ENCODE assay signal across 1 cellular context in genomic region chr6:2842139-2842552, GRCh38.
A peak's percentile ranks its signal among the peaks of the same experiment; 100 is the strongest.
TF ChIP-seq lines count a peak whose summit lies in the region.

No MANE protein-coding gene starts in this region.

TF ChIP-seq in K562, 482 proteins besides CTCF, POLR2A, EP300 and RAD21 (continued from another document):
- TF ChIP-seq ZNF592 (IDR thresholded peaks at IDR 0.05) = peak; percentile 76; the same call in 1 of the 2 replicates
- TF ChIP-seq TAL1 (IDR thresholded peaks at IDR 0.05) = 0 out of 2 replicates have a peak, but pooled peaks have one; percentile 16
- no peak for TF ChIP-seq HDAC2 (IDR thresholded peaks at IDR 0.05)
- TF ChIP-seq PBX2 (CRISPR knock-in tag; IDR thresholded peaks at IDR 0.05; ENCODE audit: low read depth) = no peak
- 0 out of 2 replicates have a peak, but pooled peaks have one; percentile 19 for TF ChIP-seq PBX2 (tag; conservative IDR thresholded peaks at IDR 0.05; ENCODE audit: low read depth)
- no peak for TF ChIP-seq ZNF436 (CRISPR knock-in tag; IDR thresholded peaks at IDR 0.05)
- TF ChIP-seq HEY1 (CRISPR knock-in tag; IDR thresholded peaks at IDR 0.05; ENCODE audit: borderline replicate concordance) = peak; percentile 79; the same call in 1 of the 2 replicates
- 0 out of 2 replicates have a peak, but pooled peaks have one; percentile 2 for TF ChIP-seq SMARCA4 (IDR thresholded peaks at IDR 0.05)
- TF ChIP-seq TAF9B (IDR thresholded peaks at IDR 0.05; ENCODE audit: partially characterized antibody) = peak; percentile 8
- TF ChIP-seq CEBPG (CRISPR knock-in tag; IDR thresholded peaks at IDR 0.05) = no peak
- no peak for TF ChIP-seq CEBPG (tag; conservative IDR thresholded peaks at IDR 0.05 in 1 of 2, IDR thresholded peaks at IDR 0.05 in 1 of 2)
- no peak for TF ChIP-seq STAG1 (CRISPR knock-in tag; IDR thresholded peaks at IDR 0.05; ENCODE audit: borderline replicate concordance)
- TF ChIP-seq NFYB (IDR thresholded peaks at IDR 0.05; ENCODE audit: extremely low read depth, insufficient read length) = no peak
- TF ChIP-seq HLTF (IDR thresholded peaks at IDR 0.05) = no peak
- TF ChIP-seq ETV6 (IDR thresholded peaks at IDR 0.05; ENCODE audit: borderline replicate concordance in 1 of 2, low read depth in 2 of 2, low read length in 1 of 2) = no peak
- TF ChIP-seq ETV6 (CRISPR knock-in tag; IDR thresholded peaks at IDR 0.05; ENCODE audit: borderline replicate concordance) = no peak
- TF ChIP-seq CHCHD3 (CRISPR knock-in tag; IDR thresholded peaks at IDR 0.05) = no peak
- TF ChIP-seq ZKSCAN8 (CRISPR knock-in tag; IDR thresholded peaks at IDR 0.05) = 0 out of 2 replicates have a peak, but pooled peaks have one; percentile 82
- 0 out of 2 replicates have a peak, but pooled peaks have one; percentile 21 for TF ChIP-seq DEAF1 (CRISPR knock-in tag; IDR thresholded peaks at IDR 0.05)
- TF ChIP-seq BCL6 (CRISPR knock-in tag; IDR thresholded peaks at IDR 0.05) = no peak
- no peak for TF ChIP-seq CXXC5 (CRISPR knock-in tag; IDR thresholded peaks at IDR 0.05)
- TF ChIP-seq ZHX1 (conservative IDR thresholded peaks at IDR 0.05; ENCODE audit: low read length) = no peak
- TF ChIP-seq ID3 (CRISPR knock-in tag; IDR thresholded peaks at IDR 0.05) = no peak
- TF ChIP-seq ID3 (tag; IDR thresholded peaks at IDR 0.05) = peak; percentile 31; the same call in 1 of the 2 replicates
- no peak for TF ChIP-seq ZBTB49 (CRISPR knock-in tag; IDR thresholded peaks at IDR 0.05; ENCODE audit: borderline replicate concordance)
- TF ChIP-seq ILK (tag; IDR thresholded peaks at IDR 0.05; ENCODE audit: borderline replicate concordance, low read depth) = no peak
- peak; percentile 1 for TF ChIP-seq HDAC3 (IDR thresholded peaks at IDR 0.05; ENCODE audit: borderline replicate concordance, partially characterized antibody)
- peak; percentile 73; the same call in 1 of the 2 replicates for TF ChIP-seq CREB3 (tag; conservative IDR thresholded peaks at IDR 0.05; ENCODE audit: low read depth)
- 0 out of 2 replicates have a peak, but pooled peaks have one; percentile 13 for TF ChIP-seq E2F5 (CRISPR knock-in tag; IDR thresholded peaks at IDR 0.05)
- 0 out of 2 replicates have a peak, but pooled peaks have one; percentile 3 for TF ChIP-seq NCOA1 (IDR thresholded peaks at IDR 0.05; ENCODE audit: low read depth)
- no peak for TF ChIP-seq U2AF1 (optimal IDR thresholded peaks at IDR 0.05; ENCODE audit: low read depth, low read length)
- no peak for TF ChIP-seq POLR2G (IDR thresholded peaks at IDR 0.05; ENCODE audit: low read depth, low read length)
- no peak for TF ChIP-seq ATF1 (CRISPR knock-in tag; IDR thresholded peaks at IDR 0.05)
- TF ChIP-seq ATF1 (tag; IDR thresholded peaks at IDR 0.05) = peak; percentile 15; the same call in 1 of the 2 replicates
